29 cellular contexts compared by ENCODE assay signal in the genomic region with DNA sequence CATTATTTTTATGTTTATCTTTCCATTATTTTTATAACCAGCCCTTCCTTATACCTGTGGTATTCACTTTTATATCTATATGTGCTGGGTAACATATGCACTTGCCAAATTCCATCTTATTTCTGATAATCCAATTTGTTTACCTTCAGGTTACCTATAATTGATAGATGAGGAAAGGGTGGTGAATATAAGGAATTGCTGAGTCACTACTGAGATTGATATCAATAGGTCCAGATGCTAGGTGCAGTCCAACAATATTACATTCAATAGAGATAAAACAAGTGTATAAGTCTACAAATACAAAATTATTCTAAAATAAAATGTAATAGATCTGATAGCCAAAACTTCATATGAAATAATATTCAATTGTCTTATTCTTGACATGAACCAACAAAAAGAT.
"Had no signal": no experiment of that assay in that cellular context is flagged by ENCODE, and none has a peak within 500 bp of the region (broad histone marks: within the 10 kb centered on the region; RNA-seq: fewer than 3 reads in every experiment).

No MANE protein-coding gene starts in this region.

- H3K9me3 ChIP-seq: stomach, suprapubic skin, testis, thoracic aorta, thyroid gland, tibial artery, upper lobe of left lung, upper lobe of right lung, uterus, vagina had no signal

- H3K27ac ChIP-seq: stomach, suprapubic skin, testis, thoracic aorta, thyroid gland, tibial artery, tibial nerve, transverse colon, upper lobe of left lung, upper lobe of right lung, uterus, vagina had no signal

- H3K27me3 Mint-ChIP-seq: stimulated activated naive B cell treated with anti-CD40 and anti-IgM and Interleukin-4, amounts not matched to agents 10 μg/mL and 1 μg/mL and 100 μg/mL, for 72 hours; stimulated activated naive CD8-positive, alpha-beta T cell treated with anti-CD3 and anti-CD28 coated beads, Interleukin-15, amount 100 ng/mL, for 72 hours; stimulated activated naive CD8-positive, alpha-beta T cell treated with anti-CD3 and anti-CD28 coated beads, Interleukin-15, Interleukin-2, amounts not matched to agents 100 ng/mL and 50 ng/mL, for 24 hours; type B pancreatic cell had no signal

- H3K4me3 Mint-ChIP-seq: stimulated activated effector memory CD8-positive, alpha-beta T cell treated with anti-CD3 and anti-CD28 coated beads, Interleukin-12 subunit alpha, Interleukin-12 subunit beta, amount 100 ng/mL, for 72 hours; stimulated activated memory B cell treated with anti-CD40 and anti-IgM and Interleukin-4, amounts not matched to agents 10 μg/mL and 1 μg/mL and 100 μg/mL, for 72 hours; stimulated activated naive B cell treated with anti-CD40 and anti-IgM and Interleukin-4, amounts not matched to agents 10 μg/mL and 1 μg/mL and 100 μg/mL, for 72 hours; stimulated activated naive CD8-positive, alpha-beta T cell treated with anti-CD3 and anti-CD28 coated beads, Interleukin-15, amount 100 ng/mL, for 72 hours; stimulated activated naive CD8-positive, alpha-beta T cell treated with anti-CD3 and anti-CD28 coated beads, Interleukin-15, Interleukin-2, amounts not matched to agents 100 ng/mL and 50 ng/mL, for 24 hours; type B pancreatic cell had no signal

- H3K27ac Mint-ChIP-seq: stimulated activated effector memory CD8-positive, alpha-beta T cell treated with anti-CD3 and anti-CD28 coated beads, Interleukin-12 subunit alpha, Interleukin-12 subunit beta, amount 100 ng/mL, for 72 hours; stimulated activated memory B cell treated with anti-CD40 and anti-IgM and Interleukin-4, amounts not matched to agents 10 μg/mL and 1 μg/mL and 100 μg/mL, for 72 hours; stimulated activated naive B cell treated with anti-CD40 and anti-IgM and Interleukin-4, amounts not matched to agents 10 μg/mL and 1 μg/mL and 100 μg/mL, for 72 hours; stimulated activated naive CD8-positive, alpha-beta T cell treated with anti-CD3 and anti-CD28 coated beads, Interleukin-15, amount 100 ng/mL, for 72 hours; stimulated activated naive CD8-positive, alpha-beta T cell treated with anti-CD3 and anti-CD28 coated beads, Interleukin-15, Interleukin-2, amounts not matched to agents 100 ng/mL and 50 ng/mL, for 24 hours; type B pancreatic cell had no signal

- DNase-seq: stimulated activated CD4-positive, alpha-beta T cell treated with anti-CD3 and anti-CD28 coated beads, Interleukin-2, amount 100 ng/mL, for 48 hours; stimulated activated CD4-positive, alpha-beta T cell treated with anti-CD3 and anti-CD28 coated beads, Interleukin-4, amount 100 ng/mL, for 1 hour; stimulated activated CD4-positive, alpha-beta T cell treated with anti-CD3 and anti-CD28 coated beads, Interleukin-4, amount 100 ng/mL, for 24 hours; stimulated activated CD4-positive, alpha-beta T cell treated with anti-CD3 and anti-CD28 coated beads, Interleukin-4, amount 100 ng/mL, for 4 hours; stimulated activated CD8-positive, alpha-beta memory T cell treated with anti-CD3 and anti-CD28 coated beads, Interleukin-4, amount 100 ng/mL, for 48 hours; stimulated activated naive B cell treated with anti-CD40 and anti-IgM and Interleukin-4, amounts not matched to agents 10 μg/mL and 1 μg/mL and 100 μg/mL, for 72 hours; stimulated activated naive CD4-positive, alpha-beta T cell; stimulated activated naive CD4-positive, alpha-beta T cell treated with Interleukin-2 at 50 U/mL for 16 hours; stimulated activated naive CD8-positive, alpha-beta T cell treated with anti-CD3 and anti-CD28 coated beads, Interleukin-15, amount 100 ng/mL, for 72 hours; stimulated activated naive CD8-positive, alpha-beta T cell treated with anti-CD3 and anti-CD28 coated beads, Interleukin-15, Interleukin-2, amounts not matched to agents 100 U/mL and 50 U/mL, for 24 hours; stomach; substantia nigra; testis; thyroid gland; tibial artery; transverse colon; trophoblast cell; upper lobe of left lung; upper lobe of right lung; uterus had no signal

- FAIRE-seq: urothelium cell line had no signal

- H3K27me3 ChIP-seq: stomach, suprapubic skin, testis, thyroid gland, tibial artery, tibial nerve, transverse colon, upper lobe of left lung, upper lobe of right lung, uterus, vagina had no signal

- ATAC-seq: stimulated activated effector memory CD8-positive, alpha-beta T cell treated with anti-CD3 and anti-CD28 coated beads, Interleukin-12 subunit alpha, Interleukin-12 subunit beta, amount 100 ng/mL, for 72 hours; stimulated activated memory B cell treated with anti-CD40 and anti-IgM and Interleukin-4, amounts not matched to agents 10 μg/mL and 1 μg/mL and 100 μg/mL, for 72 hours; stimulated activated naive B cell treated with anti-CD40 and anti-IgM and Interleukin-4, amounts not matched to agents 10 μg/mL and 1 μg/mL and 100 μg/mL, for 72 hours; stimulated activated naive CD8-positive, alpha-beta T cell treated with anti-CD3 and anti-CD28 coated beads, Interleukin-15, amount 100 ng/mL, for 72 hours; stimulated activated naive CD8-positive, alpha-beta T cell treated with anti-CD3 and anti-CD28 coated beads, Interleukin-15, Interleukin-2, amounts not matched to agents 100 U/mL and 50 U/mL, for 24 hours; upper lobe of right lung had no signal

- H3K4me1 ChIP-seq: stomach, suprapubic skin, testis, thyroid gland, tibial artery, tibial nerve, transverse colon, upper lobe of left lung, upper lobe of right lung, uterus, vagina had no signal

- H3K36me3 ChIP-seq: stomach, suprapubic skin, thoracic aorta, thyroid gland, tibial artery, tibial nerve, transverse colon, upper lobe of left lung, upper lobe of right lung, uterus, vagina had no signal

- H3K36me3 Mint-ChIP-seq: stimulated activated effector memory CD8-positive, alpha-beta T cell treated with anti-CD3 and anti-CD28 coated beads, Interleukin-12 subunit alpha, Interleukin-12 subunit beta, amount 100 ng/mL, for 72 hours; stimulated activated memory B cell treated with anti-CD40 and anti-IgM and Interleukin-4, amounts not matched to agents 10 μg/mL and 1 μg/mL and 100 μg/mL, for 72 hours; stimulated activated naive B cell treated with anti-CD40 and anti-IgM and Interleukin-4, amounts not matched to agents 10 μg/mL and 1 μg/mL and 100 μg/mL, for 72 hours; type B pancreatic cell had no signal

- H3K4me3 ChIP-seq: stomach, suprapubic skin, testis, thoracic aorta, thyroid gland, tibial artery, tibial nerve, transverse colon, upper lobe of left lung, upper lobe of right lung, uterus, vagina had no signal

- H3K4me1 Mint-ChIP-seq: stimulated activated effector memory CD8-positive, alpha-beta T cell treated with anti-CD3 and anti-CD28 coated beads, Interleukin-12 subunit alpha, Interleukin-12 subunit beta, amount 100 ng/mL, for 72 hours; stimulated activated memory B cell treated with anti-CD40 and anti-IgM and Interleukin-4, amounts not matched to agents 10 μg/mL and 1 μg/mL and 100 μg/mL, for 72 hours; stimulated activated naive B cell treated with anti-CD40 and anti-IgM and Interleukin-4, amounts not matched to agents 10 μg/mL and 1 μg/mL and 100 μg/mL, for 72 hours; stimulated activated naive CD8-positive, alpha-beta T cell treated with anti-CD3 and anti-CD28 coated beads, Interleukin-15, amount 100 ng/mL, for 72 hours had no signal
